1 cellular context compared by ENCODE assay signal in the genomic region with DNA sequence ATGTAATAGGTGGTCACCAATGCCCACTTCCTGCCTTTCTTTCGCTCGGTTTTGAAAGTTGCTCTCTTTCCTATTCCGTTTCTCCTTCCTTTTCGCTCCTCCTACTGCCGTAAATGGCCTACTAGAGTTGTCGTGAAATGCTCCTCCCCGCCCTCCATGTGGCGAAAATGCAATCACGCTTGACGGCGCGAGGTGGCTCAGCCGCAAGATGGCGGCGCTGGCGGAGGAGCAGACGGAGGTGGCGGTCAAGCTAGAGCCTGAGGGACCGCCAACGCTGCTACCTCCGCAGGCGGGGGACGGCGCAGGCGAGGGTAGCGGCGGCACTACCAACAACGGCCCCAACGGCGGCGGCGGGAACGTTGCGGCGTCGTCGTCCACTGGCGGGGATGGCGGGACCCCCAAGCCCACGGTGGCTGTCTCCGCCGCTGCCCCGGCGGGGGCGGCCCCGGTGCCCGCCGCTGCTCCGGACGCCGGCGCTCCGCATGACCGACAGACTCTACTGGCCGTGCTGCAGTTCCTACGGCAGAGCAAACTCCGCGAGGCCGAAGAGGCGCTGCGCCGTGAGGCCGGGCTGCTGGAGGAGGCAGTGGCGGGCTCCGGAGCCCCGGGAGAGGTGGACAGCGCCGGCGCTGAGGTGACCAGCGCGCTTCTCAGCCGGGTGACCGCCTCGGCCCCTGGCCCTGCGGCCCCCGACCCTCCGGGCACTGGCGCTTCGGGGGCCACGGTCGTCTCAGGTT.
TF ChIP-seq lines count a peak whose summit lies in the region.

Gene TAF5, plus strand, starts transcription at position 195 of the 737 bp plus-strand sequence. Its CDS starts 14 bp downstream, at position 209.

TF ChIP-seq in GM23338, 12 proteins besides CTCF, POLR2A, EP300 and RAD21 (continued from another document):
- TF ChIP-seq NANOG (IDR thresholded peaks at IDR 0.05; ENCODE audit: borderline replicate concordance) (no peak), ZNF114 (CRISPR knock-in tag; IDR thresholded peaks at IDR 0.05) (no peak), REST (IDR thresholded peaks at IDR 0.05; ENCODE audit: unreplicated experiment) (peak; percentile 45)
